ENCODE assay signal across 8 cellular contexts in the genomic region with DNA sequence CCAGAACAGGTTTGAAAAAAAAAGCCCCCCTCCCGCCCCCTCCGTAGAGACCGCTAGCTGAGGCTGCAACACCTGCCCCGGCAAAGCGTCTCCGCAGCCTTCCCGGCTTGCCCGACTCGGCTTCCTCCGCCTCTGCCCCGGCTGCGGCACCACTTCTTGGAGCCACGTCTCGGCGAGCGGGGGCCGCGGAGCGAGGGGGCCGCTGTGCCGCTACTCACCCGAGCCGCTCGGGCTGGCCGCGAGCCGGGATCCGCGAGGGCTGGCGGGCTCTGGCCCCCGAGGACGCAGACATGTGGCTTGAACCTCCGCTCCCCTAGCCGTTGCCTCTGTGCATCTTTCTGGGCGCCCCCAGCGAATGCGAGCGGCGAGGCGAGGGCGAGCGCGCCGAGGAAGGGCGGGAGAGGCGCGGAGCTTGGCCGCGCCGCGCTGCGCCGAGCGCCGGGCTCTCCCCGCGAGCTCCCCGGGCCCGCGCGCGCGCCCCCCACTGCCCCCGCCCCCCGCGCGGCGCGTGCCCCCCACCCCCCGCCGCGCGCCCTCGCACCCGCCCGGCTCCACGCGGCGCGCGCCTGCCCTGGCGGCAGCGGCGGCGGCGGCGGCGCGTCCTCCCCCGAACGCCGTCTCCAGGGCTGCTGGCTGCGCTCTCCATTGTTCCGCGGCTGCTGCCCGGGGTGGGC.
A peak's percentile ranks its signal among the peaks of the same experiment; 100 is the strongest.
DNase-seq lines count a peak whose midpoint lies in the region; ATAC-seq and TF ChIP-seq lines count a peak whose summit lies in the region.

No MANE protein-coding gene starts in this region.

- H3K4me1 Mint-ChIP-seq in stimulated activated effector memory CD8-positive, alpha-beta T cell treated with anti-CD3 and anti-CD28 coated beads, Interleukin-12 subunit alpha, Interleukin-12 subunit beta, amount 100 ng/mL, for 72 hours: no peaks in the 10 kb centered on the region

- peaks cover 66% of the 10 kb centered on the region for H3K27me3 ChIP-seq in iPS-15b (ENCODE audit: control insufficient read depth, insufficient read depth, low read length)

- no peaks in the 10 kb centered on the region for H3K9me3 ChIP-seq in iPS-15b (ENCODE audit: control insufficient read depth, insufficient read depth, low read length)

- peak; percentile 8 for ATAC-seq in stimulated activated effector memory CD8-positive, alpha-beta T cell treated with anti-CD3 and anti-CD28 coated beads, Interleukin-12 subunit alpha, Interleukin-12 subunit beta, amount 100 ng/mL, for 72 hours
- ATAC-seq in HG02852 (IDR thresholded peaks at IDR 0.05; ENCODE audit: unreplicated experiment): no peak

- no peak overlapping the region for H3K27ac Mint-ChIP-seq in stimulated activated effector memory CD8-positive, alpha-beta T cell treated with anti-CD3 and anti-CD28 coated beads, Interleukin-12 subunit alpha, Interleukin-12 subunit beta, amount 100 ng/mL, for 72 hours

- DNase-seq in NCI-H1436 (lab: John Stamatoyannopoulos, UW) (peak; percentile 17), NCI-H1436 treated with DMSO at 0.1 percent for 48 hours (lab: John Stamatoyannopoulos, UW) (no peak), SK-N-DZ (ENCODE audit: low spot score) (peak; percentile 44), RWPE1 (ENCODE audit: low spot score) (no peak), dedifferentiated amniotic fluid mesenchymal stem cell (ENCODE audit: extremely low spot score) (no peak)
- no peak for DNase-seq in stimulated activated effector memory CD8-positive, alpha-beta T cell treated with anti-CD3 and anti-CD28 coated beads, Interleukin-12 subunit alpha, Interleukin-12 subunit beta, amount 100 ng/mL, for 72 hours (ENCODE audit: low spot score in 2 of 2)

- H3K9ac ChIP-seq in iPS-15b (ENCODE audit: low read depth, low read length): no peak overlapping the region

- TF ChIP-seq CTCF in RWPE1 (conservative IDR thresholded peaks at IDR 0.05; ENCODE audit: low read depth): no peak

- POLR2A ChIA-PET in RWPE1 (lab: Yijun Ruan, JAX; ENCODE audit: low non-redundant PET): no interaction called here

- peaks cover 6% of the 10 kb centered on the region for H3K4me1 ChIP-seq in iPS-15b (ENCODE audit: control insufficient read depth, insufficient read depth, low read length)

- H3K4me3 ChIP-seq in iPS-15b (ENCODE audit: low read depth, low read length): peak overlapping the region; percentile 46

- H3K9me3 Mint-ChIP-seq in stimulated activated effector memory CD8-positive, alpha-beta T cell treated with anti-CD3 and anti-CD28 coated beads, Interleukin-12 subunit alpha, Interleukin-12 subunit beta, amount 100 ng/mL, for 72 hours: no peaks in the 10 kb centered on the region

- no peak overlapping the region for H3K4me3 Mint-ChIP-seq in stimulated activated effector memory CD8-positive, alpha-beta T cell treated with anti-CD3 and anti-CD28 coated beads, Interleukin-12 subunit alpha, Interleukin-12 subunit beta, amount 100 ng/mL, for 72 hours

- H3K36me3 ChIP-seq in iPS-15b (ENCODE audit: control insufficient read depth, insufficient read depth, low read length): no peaks in the 10 kb centered on the region

- H3K27ac ChIP-seq in RWPE1: no peak overlapping the region

- CTCF ChIA-PET in RWPE1 (lab: Yijun Ruan, JAX): no interaction called here

- no peaks in the 10 kb centered on the region for H3K36me3 Mint-ChIP-seq in stimulated activated effector memory CD8-positive, alpha-beta T cell treated with anti-CD3 and anti-CD28 coated beads, Interleukin-12 subunit alpha, Interleukin-12 subunit beta, amount 100 ng/mL, for 72 hours

Comparison
In these comparisons a context has a peak if more than half of its experiments do, and no peak if none do; other contexts are left out.
1. DNase-seq: peak in NCI-H1436 (single experiment) and SK-N-DZ (single experiment); none in NCI-H1436 treated with DMSO at 0.1 percent for 48 hours (single experiment), stimulated activated effector memory CD8-positive, alpha-beta T cell treated with anti-CD3 and anti-CD28 coated beads, Interleukin-12 subunit alpha, Interleukin-12 subunit beta, amount 100 ng/mL, for 72 hours (0 of 2), RWPE1 (single experiment) and dedifferentiated amniotic fluid mesenchymal stem cell (single experiment).